Comparison of ENCODE assay signal across 8 cellular contexts in the genomic region with DNA sequence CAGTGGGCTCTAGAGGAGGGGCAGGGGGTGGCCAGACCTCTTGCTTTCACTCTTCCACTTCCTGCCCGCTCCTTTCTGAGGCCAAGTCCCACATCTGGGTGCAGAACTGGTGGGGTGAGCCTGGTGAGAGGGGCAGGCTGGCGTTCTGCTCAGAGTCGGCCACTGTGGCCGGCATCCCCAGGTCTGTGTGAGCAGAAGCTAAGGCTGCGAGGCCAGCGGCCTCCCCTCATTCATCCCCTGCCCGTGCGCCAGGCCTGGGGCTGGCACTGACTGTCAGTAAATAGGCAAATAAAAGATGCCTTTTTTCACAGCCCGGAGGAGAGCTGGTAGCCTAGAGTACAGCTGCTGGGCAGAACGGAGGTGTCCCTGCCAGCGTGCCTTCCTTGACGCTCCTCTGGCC. TPM values are rescaled to one million over a fixed set of nuclear protein-coding genes. Genes with fewer than 3 reads are reported as not detected.
DNase-seq lines count a peak whose midpoint lies in the region; ATAC-seq, FAIRE-seq and TF ChIP-seq lines count a peak whose summit lies in the region.

No MANE protein-coding gene starts in this region.

- WGBS in HUES64, result 89% methylated on average over 12 of the region's 12 CpGs

- H3K27ac Mint-ChIP-seq in chondrocyte (ENCODE audit: unreplicated experiment), result peak overlapping the region; percentile 59
- peak overlapping the region in 1 of 2 donors; percentile 33 for H3K27ac Mint-ChIP-seq in natural killer cell treated with Interleukin-12 subunit alpha and Interleukin-12 subunit beta and Interleukin-15 and Interleukin-18, amount 100 ng/mL, for 72 hours

- H3K9ac ChIP-seq in HUES64 (ENCODE audit: low read depth, low read length), result 0 out of 2 replicates have a peak overlapping the region, but pooled peaks have one; percentile 50

- no peak for ATAC-seq in natural killer cell treated with Interleukin-12 subunit alpha and Interleukin-12 subunit beta and Interleukin-15 and Interleukin-18, amount 100 ng/mL, for 72 hours
- ATAC-seq in GM18519 (IDR thresholded peaks at IDR 0.05; ENCODE audit: low FRiP score, unreplicated experiment) (no peak), GM21529 (IDR thresholded peaks at IDR 0.05; ENCODE audit: unreplicated experiment) (no peak)

- H3K27me3 ChIP-seq in BE2C (no peaks in the 10 kb centered on the region), HUES64 (ENCODE audit: insufficient read depth, low read length) (peaks cover 36% of the 10 kb centered on the region)

- no peaks in the 10 kb centered on the region for H3K9me3 Mint-ChIP-seq in chondrocyte (ENCODE audit: low read depth)
- H3K9me3 Mint-ChIP-seq in natural killer cell treated with Interleukin-12 subunit alpha and Interleukin-12 subunit beta and Interleukin-15 and Interleukin-18, amount 100 ng/mL, for 72 hours, result no peaks in the 10 kb centered on the region

- no peak for FAIRE-seq in D721Med (lab: Jason Lieb, UNC)

- no peak for TF ChIP-seq CTCF in BE2C (IDR thresholded peaks at IDR 0.05; ENCODE audit: low read depth, low read length)
- no peak for TF ChIP-seq CTCF in chondrocyte (IDR thresholded peaks at IDR 0.05)
- no peak for TF ChIP-seq CTCF in D721Med (IDR thresholded peaks at IDR 0.05; ENCODE audit: insufficient read depth, missing control alignments)

- H3K4me3 ChIP-seq in BE2C (ENCODE audit: low read depth, low read length) (peak overlapping the region; percentile 72), HUES64 (ENCODE audit: low read length) (peak overlapping the region; percentile 61)

- no peaks in the 10 kb centered on the region for H3K4me1 ChIP-seq in BE2C
- no peaks in the 10 kb centered on the region for H3K4me1 ChIP-seq in HUES64 (ENCODE audit: insufficient read depth, low read length)

- no peaks in the 10 kb centered on the region; the same call in 1 of the 2 replicates for H3K36me3 ChIP-seq in BE2C
- H3K36me3 ChIP-seq in HUES64 (ENCODE audit: insufficient read depth, low read length), result no peaks in the 10 kb centered on the region

- no peaks in the 10 kb centered on the region for H3K27me3 Mint-ChIP-seq in chondrocyte (ENCODE audit: low read depth)
- H3K27me3 Mint-ChIP-seq in natural killer cell treated with Interleukin-12 subunit alpha and Interleukin-12 subunit beta and Interleukin-15 and Interleukin-18, amount 100 ng/mL, for 72 hours, result peaks cover 6 to 10% of the 10 kb centered on the region in 2 donors

- peaks cover 14% of the 10 kb centered on the region for H3K4me1 Mint-ChIP-seq in chondrocyte (ENCODE audit: low read depth)
- H3K4me1 Mint-ChIP-seq in natural killer cell treated with Interleukin-12 subunit alpha and Interleukin-12 subunit beta and Interleukin-15 and Interleukin-18, amount 100 ng/mL, for 72 hours (ENCODE audit: low read depth in 2 of 2), result peaks cover 0 to 15% of the 10 kb centered on the region in 2 donors

- H3K27ac ChIP-seq in HUES64 (ENCODE audit: low read depth, low read length), result no peak overlapping the region

- no peaks in the 10 kb centered on the region for H3K36me3 Mint-ChIP-seq in chondrocyte (ENCODE audit: low read depth)
- H3K36me3 Mint-ChIP-seq in natural killer cell treated with Interleukin-12 subunit alpha and Interleukin-12 subunit beta and Interleukin-15 and Interleukin-18, amount 100 ng/mL, for 72 hours, result no peaks in the 10 kb centered on the region

- H3K4me3 Mint-ChIP-seq in chondrocyte (ENCODE audit: unreplicated experiment), result peak overlapping the region; percentile 75
- H3K4me3 Mint-ChIP-seq in natural killer cell treated with Interleukin-12 subunit alpha and Interleukin-12 subunit beta and Interleukin-15 and Interleukin-18, amount 100 ng/mL, for 72 hours, result peak overlapping the region; percentile 80

- H3K9me3 ChIP-seq in BE2C (no peaks in the 10 kb centered on the region), HUES64 (ENCODE audit: insufficient read depth, low read depth, low read length) (no peaks in the 10 kb centered on the region)

- no peak for DNase-seq in BE2C
- DNase-seq in chondrocyte (ENCODE audit: low spot score), result no peak
- no peak for DNase-seq in natural killer cell treated with Interleukin-12 subunit alpha and Interleukin-12 subunit beta and Interleukin-15 and Interleukin-18, amount 100 ng/mL, for 72 hours (ENCODE audit: low spot score)
- DNase-seq in DMS 273 (lab: John Stamatoyannopoulos, UW; ENCODE audit: unreplicated experiment), result no peak
- no peak for DNase-seq in D721Med (ENCODE audit: insufficient read length, low spot score)

RNA-seq across cellular contexts. Expression of gene DEF8, which starts 1.2 kb away (rescaled TPM):
- 249 TPM for polyA plus RNA-seq in BE2C (2012; ENCODE audit: insufficient read depth, insufficient read length, low read depth)
- 39.1 TPM for polyA plus RNA-seq in HUES64 (2013, experiment 1 of 2)
- 38.0 TPM for polyA plus RNA-seq in HUES64 (2013, experiment 2 of 2)
- 69.0 to 77.4 TPM (median 70.4 TPM) in 3 replicates for total RNA-seq in chondrocyte
- 10 to 100 TPM; 44.2 to 55.5 TPM for total RNA-seq in natural killer cell treated with Interleukin-12 subunit alpha and Interleukin-12 subunit beta and Interleukin-15 and Interleukin-18, amount 100 ng/mL, for 72 hours

RNA-seq across cellular contexts. Expression of gene TUBB3, which starts 26.6 kb away (rescaled TPM):
- polyA plus RNA-seq in BE2C (2012; ENCODE audit: insufficient read depth, insufficient read length, low read depth), result 710 TPM
- 149 TPM for polyA plus RNA-seq in HUES64 (2013, experiment 1 of 2)
- 134 TPM for polyA plus RNA-seq in HUES64 (2013, experiment 2 of 2)
- total RNA-seq in chondrocyte, result 97.1 to 117 TPM (median 104 TPM) in 3 replicates
- total RNA-seq in natural killer cell treated with Interleukin-12 subunit alpha and Interleukin-12 subunit beta and Interleukin-15 and Interleukin-18, amount 100 ng/mL, for 72 hours, result 10 to 100 TPM in 1 of 2 donors, 1 to 10 TPM in 1; 9.6 to 10.9 TPM

RNA-seq across cellular contexts. Expression of gene MC1R, which starts 31.1 kb away (rescaled TPM):
- polyA plus RNA-seq in BE2C (2012; ENCODE audit: insufficient read depth, insufficient read length, low read depth), result 35.3 TPM
- 1.3 TPM for polyA plus RNA-seq in HUES64 (2013, experiment 1 of 2)
- polyA plus RNA-seq in HUES64 (2013, experiment 2 of 2), result 1.6 TPM
- total RNA-seq in chondrocyte, result 3.2 to 7.9 TPM (median 4.2 TPM) in 3 replicates
- total RNA-seq in natural killer cell treated with Interleukin-12 subunit alpha and Interleukin-12 subunit beta and Interleukin-15 and Interleukin-18, amount 100 ng/mL, for 72 hours, result 10 to 100 TPM in 1 of 2 donors, 1 to 10 TPM in 1; 9.3 to 13.0 TPM
